In the genomic region with DNA sequence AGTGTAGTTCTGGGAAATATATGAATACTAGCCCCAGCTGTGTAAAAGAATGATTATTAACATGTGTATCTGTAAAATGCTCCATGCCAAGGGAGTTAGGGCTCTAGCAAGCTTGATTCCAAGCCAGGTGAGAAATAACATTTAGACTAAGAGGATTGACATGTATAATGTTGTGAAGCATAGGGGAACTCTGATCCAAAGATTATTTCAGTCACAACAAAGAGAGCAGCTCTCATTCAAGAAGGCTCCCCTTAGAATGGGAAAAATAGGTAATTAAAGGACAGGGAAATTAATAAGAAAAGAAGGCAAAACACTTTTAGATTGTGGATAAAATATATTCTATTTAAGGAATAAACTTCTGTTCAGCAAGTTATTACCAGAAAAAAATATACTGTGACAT, we compare ENCODE assay signal across 26 cellular contexts.
"Had no signal": no experiment of that assay in that cellular context is flagged by ENCODE, and none has a peak within 500 bp of the region (broad histone marks: within the 10 kb centered on the region; RNA-seq: fewer than 3 reads in every experiment).

No MANE protein-coding gene starts in this region.

- H3K27me3 ChIP-seq: stomach, suprapubic skin, testis, thyroid gland, tibial artery, tibial nerve, transverse colon, upper lobe of left lung, upper lobe of right lung, uterus, vagina had no signal

- H3K36me3 ChIP-seq: stomach, suprapubic skin, thoracic aorta, thyroid gland, tibial artery, tibial nerve, transverse colon, upper lobe of left lung, upper lobe of right lung, uterus, vagina had no signal

- H3K4me1 ChIP-seq: stomach, suprapubic skin, testis, thyroid gland, tibial artery, tibial nerve, transverse colon, upper lobe of left lung, upper lobe of right lung, uterus, vagina had no signal

- H3K27ac ChIP-seq: stomach, suprapubic skin, testis, thoracic aorta, thyroid gland, tibial artery, tibial nerve, transverse colon, upper lobe of left lung, upper lobe of right lung, uterus, vagina had no signal

- DNase-seq: stimulated activated CD4-positive, alpha-beta T cell treated with anti-CD3 and anti-CD28 coated beads, Interleukin-2, amount 100 ng/mL, for 48 hours; stimulated activated CD4-positive, alpha-beta T cell treated with anti-CD3 and anti-CD28 coated beads, Interleukin-4, amount 100 ng/mL, for 1 hour; stimulated activated CD4-positive, alpha-beta T cell treated with anti-CD3 and anti-CD28 coated beads, Interleukin-4, amount 100 ng/mL, for 24 hours; stimulated activated CD4-positive, alpha-beta T cell treated with anti-CD3 and anti-CD28 coated beads, Interleukin-4, amount 100 ng/mL, for 4 hours; stimulated activated CD8-positive, alpha-beta memory T cell treated with anti-CD3 and anti-CD28 coated beads, Interleukin-4, amount 100 ng/mL, for 48 hours; stimulated activated naive B cell treated with anti-CD40 and anti-IgM and Interleukin-4, amounts not matched to agents 10 μg/mL and 1 μg/mL and 100 μg/mL, for 72 hours; stimulated activated naive CD4-positive, alpha-beta T cell; stimulated activated naive CD4-positive, alpha-beta T cell treated with Interleukin-2 at 50 U/mL for 16 hours; stimulated activated naive CD8-positive, alpha-beta T cell treated with anti-CD3 and anti-CD28 coated beads, Interleukin-15, amount 100 ng/mL, for 72 hours; stimulated activated naive CD8-positive, alpha-beta T cell treated with anti-CD3 and anti-CD28 coated beads, Interleukin-15, Interleukin-2, amounts not matched to agents 100 U/mL and 50 U/mL, for 24 hours; stomach; substantia nigra; testis; thyroid gland; tibial artery; transverse colon; trophoblast cell; upper lobe of left lung; upper lobe of right lung; uterus had no signal

- H3K4me3 ChIP-seq: stomach, suprapubic skin, testis, thoracic aorta, thyroid gland, tibial artery, tibial nerve, transverse colon, upper lobe of left lung, upper lobe of right lung, uterus, vagina had no signal

- ATAC-seq: stimulated activated effector memory CD8-positive, alpha-beta T cell treated with anti-CD3 and anti-CD28 coated beads, Interleukin-12 subunit alpha, Interleukin-12 subunit beta, amount 100 ng/mL, for 72 hours; stimulated activated memory B cell treated with anti-CD40 and anti-IgM and Interleukin-4, amounts not matched to agents 10 μg/mL and 1 μg/mL and 100 μg/mL, for 72 hours; stimulated activated naive B cell treated with anti-CD40 and anti-IgM and Interleukin-4, amounts not matched to agents 10 μg/mL and 1 μg/mL and 100 μg/mL, for 72 hours; stimulated activated naive CD8-positive, alpha-beta T cell treated with anti-CD3 and anti-CD28 coated beads, Interleukin-15, amount 100 ng/mL, for 72 hours; stimulated activated naive CD8-positive, alpha-beta T cell treated with anti-CD3 and anti-CD28 coated beads, Interleukin-15, Interleukin-2, amounts not matched to agents 100 U/mL and 50 U/mL, for 24 hours; upper lobe of right lung had no signal

- H3K9me3 ChIP-seq: suprapubic skin, testis, thoracic aorta, thyroid gland, tibial artery, tibial nerve, transverse colon, upper lobe of left lung, upper lobe of right lung, uterus, vagina had no signal
